Comparison of ENCODE assay signal across 12 cellular contexts in the genomic region with DNA sequence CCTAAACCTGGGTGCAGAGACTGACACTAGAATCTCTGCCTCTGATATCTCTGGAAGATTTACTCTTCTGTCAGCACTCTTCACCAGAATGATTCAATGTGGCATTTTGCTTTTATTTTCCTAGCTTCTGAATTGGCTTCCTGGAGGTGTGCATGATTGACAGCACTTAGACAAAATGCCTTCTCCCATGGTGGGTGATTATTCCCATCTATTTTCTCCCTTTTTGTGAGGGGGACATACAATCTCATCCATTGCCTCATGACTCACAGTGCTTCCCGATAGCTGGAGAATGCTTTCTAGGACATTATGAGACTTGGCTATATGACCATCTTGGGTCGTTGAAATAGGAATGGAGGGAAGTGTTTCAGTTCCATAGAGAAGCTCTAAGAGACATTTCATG. TPM values are rescaled to one million over a fixed set of nuclear protein-coding genes. Genes with fewer than 3 reads are reported as not detected.
"Had no signal": no experiment of that assay in that cellular context is flagged by ENCODE, and none has a peak within 500 bp of the region (broad histone marks: within the 10 kb centered on the region; RNA-seq: fewer than 3 reads in every experiment).

No MANE protein-coding gene starts in this region.

- ATAC-seq: GM23338, HCT116 had no signal

- H3K36me3 ChIP-seq: HAP-1 had no signal

- FAIRE-seq: H1, H54 had no signal

- H3K4me2 ChIP-seq: GM23338 had no signal

- H3K9ac ChIP-seq: GM23248 had no signal

- H3K4me3 ChIP-seq: GM23248, GM23338, HAP-1 had no signal

- H2AFZ ChIP-seq: GM23248, GM23338 had no signal

- DNase-seq: GM23248, GOT3, H7, H9, HCEC 1CT, HFFc6 had no signal

- H3K27ac ChIP-seq: GM23248 had no signal

RNA-seq across cellular contexts. Expression of a gene that starts 18.1 kb away (rescaled TPM):
- total RNA-seq: GM23248, GM23338, H1, H4, H7, H9, HFFc6 had no signal
- polyA plus RNA-seq: GM23248, GM23338, H1 had no signal

RNA-seq across cellular contexts. Expression of a gene that starts 25.3 kb away (rescaled TPM):
- total RNA-seq: GM23248, GM23338, H1, H4, H7, H9, HFFc6 had no signal
- polyA plus RNA-seq: GM23248, GM23338, H1 had no signal

RNA-seq across cellular contexts. Expression of a gene that starts 30.4 kb away (rescaled TPM):
- total RNA-seq: GM23248, GM23338, H1, H4, H7, H9, HFFc6 had no signal
- polyA plus RNA-seq: GM23248, H1 had no signal

RNA-seq across cellular contexts. Expression of a gene that starts 31.8 kb away (rescaled TPM):
- total RNA-seq: GM23248, GM23338, H1, H4, H7, H9, HFFc6 had no signal
- polyA plus RNA-seq: GM23248, GM23338, H1 had no signal
